ENCODE assay signal across 33 cellular contexts in the genomic region with DNA sequence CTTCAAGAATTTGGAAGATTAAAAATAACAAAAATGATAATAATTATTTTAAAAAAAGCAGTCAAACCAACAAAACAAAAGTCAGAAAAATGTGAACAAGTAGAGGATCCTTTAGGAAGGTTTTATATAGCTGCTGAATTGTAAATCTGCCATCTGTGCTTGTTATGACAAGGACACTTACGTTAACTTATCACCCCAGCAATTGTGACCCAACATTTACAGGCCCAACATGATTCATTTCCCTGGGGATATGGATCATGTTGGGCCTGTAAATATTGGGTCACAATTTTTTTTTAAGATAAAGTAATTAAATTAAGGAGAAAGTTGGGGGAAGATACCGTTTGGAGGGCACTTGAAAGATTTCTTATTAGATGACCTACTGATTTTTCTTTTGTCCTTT.
"Had no signal": no experiment of that assay in that cellular context is flagged by ENCODE, and none has a peak within 500 bp of the region (broad histone marks: within the 10 kb centered on the region; RNA-seq: fewer than 3 reads in every experiment).

No MANE protein-coding gene starts in this region.

- H3K27me3 Mint-ChIP-seq: activated CD4-positive, alpha-beta memory T cell treated with anti-CD3 and anti-CD28 coated beads for 36 hours; activated CD4-positive, alpha-beta T cell treated with anti-CD3 and anti-CD28 coated beads for 36 hours; activated CD4-positive, alpha-beta T cell treated with anti-CD3 and anti-CD28 coated beads, Interleukin-2, amount 10 ng/mL, durations not matched to agents 24 days and 14 days; activated naive CD4-positive, alpha-beta T cell treated with anti-CD3 and anti-CD28 coated beads, Interleukin-2, amount 50 U/mL, for 24 hours; activated naive CD8-positive, alpha-beta T cell treated with anti-CD3 and anti-CD28 coated beads for 36 hours; activated naive CD8-positive, alpha-beta T cell treated with anti-CD3 and anti-CD28 coated beads, Interleukin-2, amount 50 U/mL, for 24 hours had no signal

- H3K4me1 Mint-ChIP-seq: activated CD4-positive, alpha-beta T cell treated with anti-CD3 and anti-CD28 coated beads for 36 hours; activated CD4-positive, alpha-beta T cell treated with anti-CD3 and anti-CD28 coated beads, Interleukin-2, amount 10 ng/mL, durations not matched to agents 24 days and 14 days; activated CD8-positive, alpha-beta memory T cell treated with anti-CD3 and anti-CD28 coated beads, Interleukin-2, amount 10 ng/mL, durations not matched to agents 7 days and 5 days; activated naive CD4-positive, alpha-beta T cell treated with anti-CD3 and anti-CD28 coated beads, Interleukin-2, amount 50 U/mL, for 24 hours; activated naive CD8-positive, alpha-beta T cell treated with anti-CD3 and anti-CD28 coated beads for 36 hours; activated naive CD8-positive, alpha-beta T cell treated with anti-CD3 and anti-CD28 coated beads, Interleukin-2, amount 50 U/mL, for 24 hours; T-helper 17 cell had no signal

- H3K4me3 ChIP-seq: adrenal gland, body of pancreas, colonic mucosa, dorsolateral prefrontal cortex, esophagus muscularis mucosa had no signal

- H3K4me3 Mint-ChIP-seq: activated CD4-positive, alpha-beta memory T cell treated with anti-CD3 and anti-CD28 coated beads for 36 hours; activated CD4-positive, alpha-beta T cell treated with anti-CD3 and anti-CD28 coated beads for 36 hours; activated CD4-positive, alpha-beta T cell treated with anti-CD3 and anti-CD28 coated beads, Interleukin-2, amount 10 ng/mL, durations not matched to agents 24 days and 14 days; activated CD8-positive, alpha-beta memory T cell treated with anti-CD3 and anti-CD28 coated beads, Interleukin-2, amount 10 ng/mL, durations not matched to agents 7 days and 5 days; activated CD8-positive, alpha-beta T cell treated with anti-CD3 and anti-CD28 coated beads, Interleukin-2, amount 10 ng/mL, durations not matched to agents 7 days and 5 days; activated naive CD4-positive, alpha-beta T cell treated with anti-CD3 and anti-CD28 coated beads for 36 hours; activated naive CD4-positive, alpha-beta T cell treated with anti-CD3 and anti-CD28 coated beads, Interleukin-2, amount 50 U/mL, for 24 hours; activated naive CD8-positive, alpha-beta T cell treated with anti-CD3 and anti-CD28 coated beads for 36 hours; activated naive CD8-positive, alpha-beta T cell treated with anti-CD3 and anti-CD28 coated beads, Interleukin-2, amount 50 U/mL, for 24 hours; activated T-helper 1 cell treated with anti-CD3 and anti-CD28 coated beads, Interleukin-12 subunit alpha, Interleukin-12 subunit beta, Interleukin-2, Interleukin-4 antibody, amounts not matched to agents 30 ng/mL and 10 ng/mL and 1 ng/mL, durations not matched to agents 14 hours and 24 hours and 36 hours; dendritic cell treated with granulocyte-macrophage colony-stimulating factor and Interleukin-4, amounts not matched to agents 40 ng/mL and 50 ng/mL, for 4 days; endodermal cell; T-helper 17 cell had no signal

- H3K36me3 Mint-ChIP-seq: activated CD4-positive, alpha-beta memory T cell treated with anti-CD3 and anti-CD28 coated beads for 36 hours; activated CD8-positive, alpha-beta memory T cell treated with anti-CD3 and anti-CD28 coated beads, Interleukin-2, amount 10 ng/mL, durations not matched to agents 7 days and 5 days; activated naive CD4-positive, alpha-beta T cell treated with anti-CD3 and anti-CD28 coated beads, Interleukin-2, amount 50 U/mL, for 24 hours; activated naive CD8-positive, alpha-beta T cell treated with anti-CD3 and anti-CD28 coated beads for 36 hours had no signal

- H3K27ac Mint-ChIP-seq: activated CD4-positive, alpha-beta memory T cell treated with anti-CD3 and anti-CD28 coated beads for 36 hours; activated CD4-positive, alpha-beta T cell treated with anti-CD3 and anti-CD28 coated beads for 36 hours; activated CD4-positive, alpha-beta T cell treated with anti-CD3 and anti-CD28 coated beads, Interleukin-2, amount 10 ng/mL, durations not matched to agents 24 days and 14 days; activated CD8-positive, alpha-beta memory T cell treated with anti-CD3 and anti-CD28 coated beads, Interleukin-2, amount 10 ng/mL, durations not matched to agents 7 days and 5 days; activated CD8-positive, alpha-beta T cell treated with anti-CD3 and anti-CD28 coated beads, Interleukin-2, amount 10 ng/mL, durations not matched to agents 7 days and 5 days; activated naive CD4-positive, alpha-beta T cell treated with anti-CD3 and anti-CD28 coated beads for 36 hours; activated naive CD4-positive, alpha-beta T cell treated with anti-CD3 and anti-CD28 coated beads, Interleukin-2, amount 50 U/mL, for 24 hours; activated naive CD8-positive, alpha-beta T cell treated with anti-CD3 and anti-CD28 coated beads for 36 hours; activated naive CD8-positive, alpha-beta T cell treated with anti-CD3 and anti-CD28 coated beads, Interleukin-2, amount 50 U/mL, for 24 hours; activated T-helper 1 cell treated with anti-CD3 and anti-CD28 coated beads, Interleukin-12 subunit alpha, Interleukin-12 subunit beta, Interleukin-2, Interleukin-4 antibody, amounts not matched to agents 30 ng/mL and 10 ng/mL and 1 ng/mL, durations not matched to agents 14 hours and 24 hours and 36 hours; activated T-helper 2 cell treated with anti-CD3 and anti-CD28 coated beads, Interferon-gamma antibody, Interleukin-2, Interleukin-4, amounts not matched to agents 10 μg/mL and 5 μg/mL and 100 μg/mL, durations not matched to agents 14 hours and 24 hours and 36 hours; dendritic cell treated with granulocyte-macrophage colony-stimulating factor and Interleukin-4, amounts not matched to agents 40 ng/mL and 50 ng/mL, for 4 days; endodermal cell; T-helper 17 cell had no signal

- DNase-seq: activated CD4-positive, alpha-beta memory T cell treated with anti-CD3 and anti-CD28 coated beads for 36 hours; activated CD4-positive, alpha-beta T cell treated with anti-CD3 and anti-CD28 coated beads for 36 hours; activated CD4-positive, alpha-beta T cell treated with anti-CD3 and anti-CD28 coated beads, Interleukin-2, amount 10 ng/mL, durations not matched to agents 24 days and 14 days; activated CD4-positive, CD25-positive, alpha-beta regulatory T cell; activated CD4-positive, CD25-positive, alpha-beta regulatory T cell treated with anti-CD3 and anti-CD28 coated beads, Interleukin-2, amount 50 U/mL, for 72 hours; activated CD8-positive, alpha-beta memory T cell treated with anti-CD3 and anti-CD28 coated beads, Interleukin-2, amount 10 ng/mL, durations not matched to agents 7 days and 5 days; activated CD8-positive, alpha-beta memory T cell treated with anti-CD3 and anti-CD28 coated beads, Interleukin-2, amount 50 U/mL, for 4 hours; activated CD8-positive, alpha-beta T cell treated with anti-CD3 and anti-CD28 coated beads, Interleukin-2, amount 10 ng/mL, durations not matched to agents 7 days and 5 days; activated effector memory CD4-positive, alpha-beta T cell treated with anti-CD3 and anti-CD28 coated beads, Interleukin-2, amount 50 U/mL, for 16 hours; activated naive CD4-positive, alpha-beta T cell treated with anti-CD3 and anti-CD28 coated beads for 36 hours; activated naive CD8-positive, alpha-beta T cell treated with anti-CD3 and anti-CD28 coated beads for 36 hours; activated naive CD8-positive, alpha-beta T cell treated with anti-CD3 and anti-CD28 coated beads, Interleukin-2, amount 50 U/mL, for 24 hours; activated T-cell treated with anti-CD3 and anti-CD28 coated beads, Interleukin-2, amount 50 U/mL, for 1 hour; activated T-cell treated with anti-CD3 and anti-CD28 coated beads, Interleukin-2, amount 50 U/mL, for 48 hours; adrenal gland; amygdala; aorta; body of pancreas; caudate nucleus; cerebellar nuclear complex; colonic mucosa; dorsolateral prefrontal cortex; effector memory CD4-positive, alpha-beta T cell; endodermal cell; foreskin fibroblast; head of caudate nucleus; T-helper 1 cell; T-helper 17 cell had no signal

- H3K9me3 Mint-ChIP-seq: activated CD4-positive, alpha-beta memory T cell treated with anti-CD3 and anti-CD28 coated beads for 36 hours; activated CD4-positive, alpha-beta T cell treated with anti-CD3 and anti-CD28 coated beads, Interleukin-2, amount 10 ng/mL, durations not matched to agents 24 days and 14 days; activated naive CD4-positive, alpha-beta T cell treated with anti-CD3 and anti-CD28 coated beads for 36 hours; activated naive CD4-positive, alpha-beta T cell treated with anti-CD3 and anti-CD28 coated beads, Interleukin-2, amount 50 U/mL, for 24 hours; activated naive CD8-positive, alpha-beta T cell treated with anti-CD3 and anti-CD28 coated beads for 36 hours; activated naive CD8-positive, alpha-beta T cell treated with anti-CD3 and anti-CD28 coated beads, Interleukin-2, amount 50 U/mL, for 24 hours; activated T-helper 1 cell treated with anti-CD3 and anti-CD28 coated beads, Interleukin-12 subunit alpha, Interleukin-12 subunit beta, Interleukin-2, Interleukin-4 antibody, amounts not matched to agents 30 ng/mL and 10 ng/mL and 1 ng/mL, durations not matched to agents 14 hours and 24 hours and 36 hours; activated T-helper 2 cell treated with anti-CD3 and anti-CD28 coated beads, Interferon-gamma antibody, Interleukin-2, Interleukin-4, amounts not matched to agents 10 μg/mL and 5 μg/mL and 100 μg/mL, durations not matched to agents 14 hours and 24 hours and 36 hours; dendritic cell treated with granulocyte-macrophage colony-stimulating factor and Interleukin-4, amounts not matched to agents 40 ng/mL and 50 ng/mL, for 4 days; endodermal cell had no signal
